ENCODE assay signal across 39 cellular contexts in genomic region chr21:31589820-31590219, GRCh38.
"Had no signal": no experiment of that assay in that cellular context is flagged by ENCODE, and none has a peak within 500 bp of the region (broad histone marks: within the 10 kb centered on the region; RNA-seq: fewer than 3 reads in every experiment).

No MANE protein-coding gene starts in this region.

- H3K4me1 Mint-ChIP-seq: activated B cell treated with CpG ODN at 0.5 μM for 24 hours; activated CD4-positive, alpha-beta T cell treated with anti-CD3 and anti-CD28 coated beads, Interleukin-2, amount 10 ng/mL, durations not matched to agents 24 days and 14 days; activated naive CD8-positive, alpha-beta T cell treated with anti-CD3 and anti-CD28 coated beads for 36 hours; activated T-helper 17 cell treated with anti-CD3 and anti-CD28 coated beads, Interleukin-2, amount 50 U/mL, for 72 hours; central memory CD8-positive, alpha-beta T cell had no signal

- H3K9me3 Mint-ChIP-seq: activated B cell treated with CpG ODN at 0.5 μM for 24 hours; activated CD4-positive, alpha-beta memory T cell treated with anti-CD3 and anti-CD28 coated beads for 36 hours; activated CD4-positive, alpha-beta T cell treated with anti-CD3 and anti-CD28 coated beads, Interleukin-2, amount 10 ng/mL, durations not matched to agents 24 days and 14 days; activated CD8-positive, alpha-beta T cell treated with anti-CD3 and anti-CD28 coated beads for 36 hours; activated naive CD4-positive, alpha-beta T cell treated with anti-CD3 and anti-CD28 coated beads for 36 hours; activated naive CD4-positive, alpha-beta T cell treated with anti-CD3 and anti-CD28 coated beads, Interleukin-2, amount 50 U/mL, for 72 hours; activated naive CD8-positive, alpha-beta T cell treated with anti-CD3 and anti-CD28 coated beads for 36 hours; activated T-cell treated with anti-CD3 and anti-CD28 coated beads, Interleukin-2, amount 50 U/mL, for 4 hours; activated T-cell treated with anti-CD3 and anti-CD28 coated beads, Interleukin-2, amount 50 U/mL, for 72 hours; activated T-helper 1 cell treated with anti-CD3 and anti-CD28 coated beads, Interleukin-12 subunit alpha, Interleukin-12 subunit beta, Interleukin-2, Interleukin-4 antibody, amounts not matched to agents 30 ng/mL and 10 ng/mL and 1 ng/mL, durations not matched to agents 14 hours and 24 hours and 36 hours; activated T-helper 17 cell treated with anti-CD3 and anti-CD28 coated beads, Interleukin-2, amount 50 U/mL, for 72 hours; central memory CD8-positive, alpha-beta T cell; T-cell; T-helper 2 cell treated with Interferon-gamma antibody and Interleukin-4, amounts not matched to agents 5 μg/mL and 100 μg/mL, for 36 hours had no signal

- H3K4me3 Mint-ChIP-seq: activated B cell treated with CpG ODN at 0.5 μM for 24 hours; activated CD4-positive, alpha-beta memory T cell treated with anti-CD3 and anti-CD28 coated beads for 36 hours; activated CD4-positive, alpha-beta T cell treated with anti-CD3 and anti-CD28 coated beads, Interleukin-2, amount 10 ng/mL, durations not matched to agents 24 days and 14 days; activated CD8-positive, alpha-beta T cell treated with anti-CD3 and anti-CD28 coated beads for 36 hours; activated naive CD4-positive, alpha-beta T cell treated with anti-CD3 and anti-CD28 coated beads for 36 hours; activated naive CD8-positive, alpha-beta T cell treated with anti-CD3 and anti-CD28 coated beads for 36 hours; activated T-cell treated with anti-CD3 and anti-CD28 coated beads, Interleukin-2, amount 50 U/mL, for 4 hours; activated T-cell treated with anti-CD3 and anti-CD28 coated beads, Interleukin-2, amount 50 U/mL, for 72 hours; activated T-helper 1 cell treated with anti-CD3 and anti-CD28 coated beads, Interleukin-12 subunit alpha, Interleukin-12 subunit beta, Interleukin-2, Interleukin-4 antibody, amounts not matched to agents 30 ng/mL and 10 ng/mL and 1 ng/mL, durations not matched to agents 14 hours and 24 hours and 36 hours; activated T-helper 17 cell treated with anti-CD3 and anti-CD28 coated beads, Interleukin-2, amount 50 U/mL, for 72 hours; central memory CD8-positive, alpha-beta T cell; T-cell; T-helper 2 cell treated with Interferon-gamma antibody and Interleukin-4, amounts not matched to agents 5 μg/mL and 100 μg/mL, for 36 hours had no signal

- DNase-seq: activated B cell treated with CpG ODN at 0.5 μM for 24 hours; activated CD4-positive, alpha-beta memory T cell treated with anti-CD3 and anti-CD28 coated beads for 36 hours; activated CD4-positive, alpha-beta T cell treated with anti-CD3 and anti-CD28 coated beads for 4 hours; activated CD4-positive, alpha-beta T cell treated with anti-CD3 and anti-CD28 coated beads, Interleukin-2, amount 10 ng/mL, durations not matched to agents 24 days and 14 days; activated CD4-positive, alpha-beta T cell treated with anti-CD3 and anti-CD28 coated beads, Interleukin-2, amount 50 U/mL, for 1 hour; activated CD4-positive, alpha-beta T cell treated with anti-CD3 and anti-CD28 coated beads, Interleukin-2, amount 50 U/mL, for 4 hours; activated CD4-positive, CD25-positive, alpha-beta regulatory T cell treated with anti-CD3 and anti-CD28 coated beads, Interleukin-2, amount 50 U/mL, for 72 hours; activated CD8-positive, alpha-beta memory T cell treated with anti-CD3 and anti-CD28 coated beads, Interleukin-2, amount 50 U/mL, for 4 hours; activated CD8-positive, alpha-beta T cell treated with anti-CD3 and anti-CD28 coated beads for 36 hours; activated effector memory CD4-positive, alpha-beta T cell treated with anti-CD3 and anti-CD28 coated beads, Interleukin-2, amount 50 U/mL, for 16 hours; activated gamma-delta T cell treated with Interleukin-2 at 50 U/mL for 16 hours; activated naive CD4-positive, alpha-beta T cell; activated naive CD4-positive, alpha-beta T cell treated with anti-CD3 and anti-CD28 coated beads for 36 hours; activated naive CD4-positive, alpha-beta T cell treated with anti-CD3 and anti-CD28 coated beads, Interleukin-2, amount 50 U/mL, for 16 hours; activated naive CD8-positive, alpha-beta T cell treated with anti-CD3 and anti-CD28 coated beads for 36 hours; activated T-cell treated with anti-CD3 and anti-CD28 coated beads for 4 hours; activated T-cell treated with anti-CD3 and anti-CD28 coated beads, Interleukin-2, amount 50 U/mL, for 1 hour; activated T-cell treated with anti-CD3 and anti-CD28 coated beads, Interleukin-2, amount 50 U/mL, for 4 hours; activated T-cell treated with anti-CD3 and anti-CD28 coated beads, Interleukin-2, amount 50 U/mL, for 72 hours; adrenal gland; amniotic stem cell; aorta; body of pancreas; brain microvascular endothelial cell; caudate nucleus; cerebellar nuclear complex; T-cell; T-helper 2 cell; T-helper 9 cell had no signal

- ATAC-seq: activated CD8-positive, alpha-beta T cell treated with anti-CD3 and anti-CD28 coated beads for 36 hours; activated naive CD4-positive, alpha-beta T cell treated with anti-CD3 and anti-CD28 coated beads, Interleukin-2, amount 50 U/mL, for 72 hours; activated T-cell treated with anti-CD3 and anti-CD28 coated beads, Interleukin-2, amount 50 U/mL, for 4 hours; activated T-cell treated with anti-CD3 and anti-CD28 coated beads, Interleukin-2, amount 50 U/mL, for 72 hours; activated T-helper 17 cell treated with anti-CD3 and anti-CD28 coated beads, Interleukin-2, amount 50 U/mL, for 72 hours; body of pancreas; T-cell had no signal

- H3K9me3 ChIP-seq: adrenal gland, body of pancreas had no signal

- H3K27ac ChIP-seq: adrenal gland, body of pancreas, brain microvascular endothelial cell, cardiac muscle cell, VCaP had no signal

- H3K36me3 Mint-ChIP-seq: activated CD4-positive, alpha-beta memory T cell treated with anti-CD3 and anti-CD28 coated beads for 36 hours; activated naive CD4-positive, alpha-beta T cell treated with anti-CD3 and anti-CD28 coated beads, Interleukin-2, amount 50 U/mL, for 72 hours; activated naive CD8-positive, alpha-beta T cell treated with anti-CD3 and anti-CD28 coated beads for 36 hours; T-cell had no signal

- H3K27ac Mint-ChIP-seq: activated B cell treated with CpG ODN at 0.5 μM for 24 hours; activated CD4-positive, alpha-beta memory T cell treated with anti-CD3 and anti-CD28 coated beads for 36 hours; activated CD4-positive, alpha-beta T cell treated with anti-CD3 and anti-CD28 coated beads, Interleukin-2, amount 10 ng/mL, durations not matched to agents 24 days and 14 days; activated CD8-positive, alpha-beta T cell treated with anti-CD3 and anti-CD28 coated beads for 36 hours; activated naive CD4-positive, alpha-beta T cell treated with anti-CD3 and anti-CD28 coated beads for 36 hours; activated naive CD4-positive, alpha-beta T cell treated with anti-CD3 and anti-CD28 coated beads, Interleukin-2, amount 50 U/mL, for 72 hours; activated naive CD8-positive, alpha-beta T cell treated with anti-CD3 and anti-CD28 coated beads for 36 hours; activated T-cell treated with anti-CD3 and anti-CD28 coated beads, Interleukin-2, amount 50 U/mL, for 72 hours; activated T-helper 1 cell treated with anti-CD3 and anti-CD28 coated beads, Interleukin-12 subunit alpha, Interleukin-12 subunit beta, Interleukin-2, Interleukin-4 antibody, amounts not matched to agents 30 ng/mL and 10 ng/mL and 1 ng/mL, durations not matched to agents 14 hours and 24 hours and 36 hours; activated T-helper 17 cell treated with anti-CD3 and anti-CD28 coated beads, Interleukin-2, amount 50 U/mL, for 72 hours; T-cell; T-helper 2 cell treated with Interferon-gamma antibody and Interleukin-4, amounts not matched to agents 5 μg/mL and 100 μg/mL, for 36 hours had no signal

- H3K36me3 ChIP-seq: adrenal gland, brain microvascular endothelial cell, cardiac muscle cell had no signal

- FAIRE-seq: astrocyte, bronchial epithelial cell, TTC549 had no signal

- H3K27me3 ChIP-seq: adrenal gland, body of pancreas, brain microvascular endothelial cell, cardiac muscle cell had no signal

- H3K4me1 ChIP-seq: adrenal gland, body of pancreas had no signal

- H3K4me3 ChIP-seq: adrenal gland, body of pancreas, cardiac muscle cell had no signal

- H3K27me3 Mint-ChIP-seq: activated CD4-positive, alpha-beta memory T cell treated with anti-CD3 and anti-CD28 coated beads for 36 hours; activated CD8-positive, alpha-beta T cell treated with anti-CD3 and anti-CD28 coated beads for 36 hours had no signal
